8 cellular contexts compared by ENCODE assay signal in the genomic region with DNA sequence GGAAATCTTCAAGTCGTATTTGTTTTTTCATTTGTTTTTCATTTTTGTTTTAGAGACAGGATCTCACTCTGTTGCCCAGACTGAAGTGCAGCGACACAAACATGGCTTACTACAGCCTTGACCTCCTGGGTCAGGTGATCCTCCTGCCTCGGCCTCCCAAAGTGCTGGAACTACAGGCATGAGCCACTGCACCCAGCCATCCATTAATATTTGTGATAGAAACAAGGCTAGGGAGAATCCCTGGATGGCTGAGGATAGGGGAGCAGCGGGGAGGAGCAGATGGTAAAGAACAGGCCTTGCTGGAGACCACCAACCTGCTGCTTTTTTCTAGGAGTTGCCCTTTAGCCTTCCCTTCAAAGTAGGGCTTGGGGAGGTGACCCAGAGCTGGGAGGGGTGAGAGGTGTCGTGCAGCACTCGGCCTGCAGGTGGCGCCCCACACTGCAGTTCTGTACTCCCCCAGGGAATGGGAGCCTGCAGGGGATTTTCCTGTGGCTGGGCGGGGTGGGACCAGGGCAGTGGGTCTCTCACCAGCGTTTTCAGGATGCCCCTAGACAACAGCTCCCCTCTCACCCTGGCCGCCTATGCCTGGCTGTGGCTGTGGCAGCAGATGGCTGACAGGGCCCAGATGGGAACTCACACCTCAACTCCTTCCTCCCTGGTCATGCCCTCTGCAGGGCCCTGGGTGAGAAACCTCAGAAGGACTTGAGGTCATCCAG. TPM values are rescaled to one million over a fixed set of nuclear protein-coding genes. Genes with fewer than 3 reads are reported as not detected.
DNase-seq lines count a peak whose midpoint lies in the region; ATAC-seq and TF ChIP-seq lines count a peak whose summit lies in the region.

No MANE protein-coding gene starts in this region.

- H3K4me1 ChIP-seq in adipocyte (ENCODE audit: control insufficient read depth, insufficient read depth, low read length) (no peaks in the 10 kb centered on the region), left ventricle myocardium inferior (no peaks in the 10 kb centered on the region), gastrocnemius medialis (no peaks in the 10 kb centered on the region)

- H3K9me3 ChIP-seq in adipocyte (ENCODE audit: control insufficient read depth, low read length), result no peaks in the 10 kb centered on the region
- no peaks in the 10 kb centered on the region for H3K9me3 ChIP-seq in left ventricle myocardium inferior (replicated peaks)
- H3K9me3 ChIP-seq in gastrocnemius medialis, result no peaks in the 10 kb centered on the region

- TF ChIP-seq POLR2A in gastrocnemius medialis (IDR thresholded peaks at IDR 0.05), result no peak

- in situ Hi-C loops in gastrocnemius medialis (cut with MboI; ENCODE audit: low sequenced_read_pairs in 4 of 4), result loop anchor here (5.0 to 25.0 kb wide), 5 partner anchors 72 to 431 kb away; no protein-coding TSS in a partner anchor

- H3K9ac ChIP-seq in adipocyte (ENCODE audit: low read length), result no peak overlapping the region

- intact Hi-C loops in left ventricle myocardium inferior (cut with micrococcal nuclease) (loop anchor here (5.0 to 10.0 kb wide), 2 partner anchors 323 to 431 kb away; no protein-coding TSS in a partner anchor), gastrocnemius medialis (cut with DNase I; ENCODE audit: low total_unique reads) (loop anchor here (1.0 to 5.0 kb wide), 4 partner anchors 186 to 428 kb away; no protein-coding TSS in a partner anchor)

- no peaks in the 10 kb centered on the region for H3K36me3 ChIP-seq in adipocyte (ENCODE audit: control insufficient read depth, insufficient read depth, low read length, severe bottlenecking)
- no peaks in the 10 kb centered on the region for H3K36me3 ChIP-seq in left ventricle myocardium inferior
- no peaks in the 10 kb centered on the region for H3K36me3 ChIP-seq in gastrocnemius medialis

- no peak overlapping the region for H3K27ac ChIP-seq in left ventricle myocardium inferior (replicated peaks)
- no peak overlapping the region for H3K27ac ChIP-seq in gastrocnemius medialis

- TF ChIP-seq CTCF in left ventricle myocardium inferior (IDR thresholded peaks at IDR 0.05; ENCODE audit: borderline replicate concordance) (peak; percentile 93), gastrocnemius medialis (IDR thresholded peaks at IDR 0.05 in 4 of 5, conservative IDR thresholded peaks at IDR 0.05 in 1 of 5) (peak; percentile 82 to 95 (median 90))

- H3K4me3 ChIP-seq in adipocyte (ENCODE audit: low read length), result no peak overlapping the region
- H3K4me3 ChIP-seq in left ventricle myocardium inferior, result no peak overlapping the region
- H3K4me3 ChIP-seq in gastrocnemius medialis, result no peak overlapping the region

- DNase-seq in DMS153 treated with DMSO at 0.1 percent for 48 hours (lab: John Stamatoyannopoulos, UW; ENCODE audit: unreplicated experiment) (peak; percentile 30), DMS153 (lab: John Stamatoyannopoulos, UW) (no peak), HuH-7 (ENCODE audit: low spot score) (peak; percentile 84), T follicular helper cell (ENCODE audit: low read depth) (peak; percentile 59), adipocyte (ENCODE audit: low read depth) (peak; percentile 72), left ventricle myocardium inferior (peak; percentile 73), gastrocnemius medialis (peak; percentile 24 to 55)

- ATAC-seq in gastrocnemius medialis, result peak; percentile 73 to 76
- no peak for ATAC-seq in HG02870 (IDR thresholded peaks at IDR 0.05; ENCODE audit: unreplicated experiment)

- H3K27me3 ChIP-seq in adipocyte (replicated peaks; ENCODE audit: control insufficient read depth, insufficient read depth, low read length), result peaks cover 12% of the 10 kb centered on the region
- H3K27me3 ChIP-seq in left ventricle myocardium inferior (ENCODE audit: low read depth), result peaks cover 6% of the 10 kb centered on the region
- H3K27me3 ChIP-seq in gastrocnemius medialis, result peaks cover 0 to 3% (median 0%) of the 10 kb centered on the region in 3 donors

RNA-seq across cellular contexts. Expression of gene CDH23, which starts 12.6 kb away (rescaled TPM):
- total RNA-seq in left ventricle myocardium inferior, result 4.5 TPM
- 1 to 10 TPM in 2 of 4 donors, under 1 TPM in 2; 0.53 to 1.8 (median 1.2) TPM for total RNA-seq in gastrocnemius medialis
